ENCODE assay signal across 21 cellular contexts in the genomic region with DNA sequence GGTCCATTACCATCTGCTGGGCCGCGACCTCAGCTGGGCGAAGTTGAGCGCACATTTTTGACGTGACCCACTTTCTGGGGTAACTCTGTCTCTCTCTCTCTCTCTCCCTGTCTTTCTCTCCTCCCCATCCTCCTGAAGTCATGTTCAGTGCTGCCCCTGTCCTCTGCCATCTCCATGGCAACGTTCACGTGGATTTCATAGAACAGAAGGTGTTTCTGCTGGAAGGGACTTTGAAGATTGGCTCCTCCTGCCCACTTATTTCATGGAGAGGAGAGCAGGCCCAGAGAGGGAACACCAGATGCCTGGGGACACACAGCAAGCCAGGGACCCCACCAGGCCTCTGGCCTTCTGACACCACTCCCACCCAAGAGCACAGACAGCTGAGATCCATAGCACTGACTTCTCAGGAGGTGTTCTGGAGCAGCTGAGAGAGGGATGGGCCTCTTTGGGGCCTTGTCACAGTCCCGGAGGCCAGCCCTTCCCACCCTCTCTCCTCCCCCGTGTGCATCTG. TPM values are rescaled to one million over a fixed set of nuclear protein-coding genes. Genes with fewer than 3 reads are reported as not detected.
"Had no signal": no experiment of that assay in that cellular context is flagged by ENCODE, and none has a peak within 500 bp of the region (broad histone marks: within the 10 kb centered on the region; RNA-seq: fewer than 3 reads in every experiment).

No MANE protein-coding gene starts in this region.

- H3K36me3 ChIP-seq: brain microvascular endothelial cell, gastrocnemius medialis, heart left ventricle, left lung, tibial nerve, uterus, WERI-Rb-1 had no signal

- H3K4me3 ChIP-seq: gastrocnemius medialis, heart left ventricle, left lung, tibial nerve, uterus had no signal

- ATAC-seq: activated naive CD8-positive, alpha-beta T cell treated with anti-CD3 and anti-CD28 coated beads, Interleukin-2, amount 50 U/mL, for 24 hours; esophagus mucosa; gastrocnemius medialis; heart left ventricle; left lung had no signal

- H3K36me3 Mint-ChIP-seq: mesothelial cell of epicardium had no signal

- H3K27me3 Mint-ChIP-seq: activated naive CD8-positive, alpha-beta T cell treated with anti-CD3 and anti-CD28 coated beads, Interleukin-2, amount 50 U/mL, for 24 hours; central memory CD8-positive, alpha-beta T cell had no signal

- H3K4me3 Mint-ChIP-seq: activated naive CD8-positive, alpha-beta T cell treated with anti-CD3 and anti-CD28 coated beads, Interleukin-2, amount 50 U/mL, for 24 hours; central memory CD8-positive, alpha-beta T cell; mesothelial cell of epicardium; nephron had no signal

- DNase-seq: activated CD4-positive, alpha-beta T cell treated with anti-CD3 and anti-CD28 coated beads, Interleukin-2, amount 50 U/mL, for 48 hours; activated naive CD4-positive, alpha-beta T cell; activated naive CD8-positive, alpha-beta T cell treated with anti-CD3 and anti-CD28 coated beads, Interleukin-2, amount 50 U/mL, for 24 hours; brain microvascular endothelial cell; cortex of kidney; gastrocnemius medialis; heart left ventricle; left lung; occipital lobe; retina; stimulated activated CD4-positive, alpha-beta T cell treated with anti-CD3 and anti-CD28 coated beads, Interleukin-12 subunit alpha, Interleukin-12 subunit beta, amount 100 ng/mL, for 4 hours; stimulated activated CD4-positive, alpha-beta T cell treated with anti-CD3 and anti-CD28 coated beads, Interleukin-1b, Interleukin-23, amount 100 ng/mL, for 48 hours; stimulated activated naive CD4-positive, alpha-beta T cell treated with Interleukin-2 at 50 U/mL for 16 hours; T-helper 2 cell; uterus; WERI-Rb-1 had no signal

- H3K9me3 Mint-ChIP-seq: activated naive CD8-positive, alpha-beta T cell treated with anti-CD3 and anti-CD28 coated beads, Interleukin-2, amount 50 U/mL, for 24 hours; central memory CD8-positive, alpha-beta T cell; mesothelial cell of epicardium; nephron had no signal

- H3K27me3 ChIP-seq: brain microvascular endothelial cell, gastrocnemius medialis, heart left ventricle, left lung, tibial nerve, uterus had no signal

- H3K9me3 ChIP-seq: gastrocnemius medialis, heart left ventricle, left lung, tibial nerve, uterus had no signal

- H3K27ac ChIP-seq: brain microvascular endothelial cell, gastrocnemius medialis, heart left ventricle, left lung, tibial nerve, uterus, WERI-Rb-1 had no signal

- H3K27ac Mint-ChIP-seq: activated naive CD8-positive, alpha-beta T cell treated with anti-CD3 and anti-CD28 coated beads, Interleukin-2, amount 50 U/mL, for 24 hours; mesothelial cell of epicardium; nephron had no signal

RNA-seq across cellular contexts. Expression of a gene that starts 46.0 kb away (rescaled TPM):
- total RNA-seq: gastrocnemius medialis had no signal
- polyA plus RNA-seq: heart left ventricle had no signal
